9 cellular contexts compared by ENCODE assay signal in genomic region chr18:24426073-24426397, GRCh38. TPM values are rescaled to one million over a fixed set of nuclear protein-coding genes. Genes with fewer than 3 reads are reported as not detected.
DNase-seq lines count a peak whose midpoint lies in the region; ATAC-seq, FAIRE-seq and TF ChIP-seq lines count a peak whose summit lies in the region.
"Had no signal": no experiment of that assay in that cellular context is flagged by ENCODE, and none has a peak within 500 bp of the region (broad histone marks: within the 10 kb centered on the region; RNA-seq: fewer than 3 reads in every experiment).

No MANE protein-coding gene starts in this region.

- H3K9me3 ChIP-seq in A549 (no peaks in the 10 kb centered on the region), muscle layer of duodenum (ENCODE audit: control insufficient read depth in 1 of 2, low read length in 2 of 2) (no peaks in the 10 kb centered on the region)

- H3K27ac ChIP-seq in A549 (peak overlapping the region; percentile 95 to 100), coronary artery (peak overlapping the region; percentile 73 to 86), muscle layer of duodenum (ENCODE audit: low read length) (no peak overlapping the region)

- TF ChIP-seq CTCF in A549 (IDR thresholded peaks at IDR 0.05) (no peak), coronary artery (IDR thresholded peaks at IDR 0.05) (no peak)

- POLR2A ChIA-PET in A549 (lab: Yijun Ruan, JAX) = interaction anchor here (0.6 to 1.5 kb wide), 7 partner anchors 9 to 287 kb away, joined by 3 to 12 read pairs (median 3); partner anchors contain the start of genes CABYR and OSBPL1A

- peaks cover 6 to 12% (median 7%) of the 10 kb centered on the region in 3 donors for H3K9me3 Mint-ChIP-seq in IgD-negative memory B cell

- H3K4me1 Mint-ChIP-seq in IgD-negative memory B cell = peaks cover 10 to 14% (median 12%) of the 10 kb centered on the region in 3 donors

- ATAC-seq in A549 (no peak; a peak in 1 of 6 replicates), GM18511 (IDR thresholded peaks at IDR 0.05; ENCODE audit: unreplicated experiment) (no peak)

- H3K27me3 ChIP-seq in muscle layer of duodenum (ENCODE audit: low read depth, low read length) = no peaks in the 10 kb centered on the region

- WGBS in A549 (ENCODE audit: missing lambda C conversion rate) = 39% methylated on average over 11 of the region's 11 CpGs

- FAIRE-seq in A549 (lab: Jason Lieb, UNC) = no peak
- FAIRE-seq: G401.6 had no signal

- peak overlapping the region; percentile 70 for H3K4me2 ChIP-seq in A549

- CTCF ChIA-PET in A549 (lab: Yijun Ruan, JAX) = no interaction called here

- DNase-seq in A549 (ENCODE audit: low read depth in 1 of 2, low spot score in 1 of 2) (no peak), coronary artery (ENCODE audit: low spot score) (no peak), KG1 (lab: John Stamatoyannopoulos, UW) (no peak), mucosa of gallbladder (ENCODE audit: low spot score) (no peak)
- no peak for DNase-seq in activated CD8-positive, alpha-beta memory T cell treated with anti-CD3 and anti-CD28 coated beads for 24 hours

- peaks cover 5% of the 10 kb centered on the region for H3K36me3 Mint-ChIP-seq in IgD-negative memory B cell

- H3K4me1 ChIP-seq in A549 (peaks cover 10% of the 10 kb centered on the region; the same call in 1 of the 3 replicates), muscle layer of duodenum (ENCODE audit: control insufficient read depth in 1 of 2, insufficient read depth in 2 of 2, low read length in 2 of 2) (peaks cover 7 to 14% of the 10 kb centered on the region in 2 donors)

- no peak for TF ChIP-seq POLR2A in A549 (IDR thresholded peaks at IDR 0.05; ENCODE audit: low read length)

- H3K4me3 ChIP-seq in A549 (peak overlapping the region; percentile 71), coronary artery (peak overlapping the region; percentile 84), muscle layer of duodenum (ENCODE audit: low read depth in 1 of 2, low read length in 2 of 2) (peak overlapping the region; percentile 81 to 83)

- peaks cover 24% of the 10 kb centered on the region for H3K27me3 Mint-ChIP-seq in IgD-negative memory B cell

- H3K27ac Mint-ChIP-seq in IgD-negative memory B cell = peak overlapping the region; percentile 29 to 88 (median 39)

- no peaks in the 10 kb centered on the region for H3K36me3 ChIP-seq in muscle layer of duodenum (ENCODE audit: control insufficient read depth in 1 of 2, insufficient read depth in 2 of 2, low read length in 2 of 2)

- H3K4me3 Mint-ChIP-seq in IgD-negative memory B cell = peak overlapping the region; percentile 84 to 94 (median 93)

- no peak for TF ChIP-seq RAD21 in A549 (conservative IDR thresholded peaks at IDR 0.05 in 1 of 2, IDR thresholded peaks at IDR 0.05 in 1 of 2)

- no peak for TF ChIP-seq EP300 in A549 (IDR thresholded peaks at IDR 0.05)

TF ChIP-seq in A549, 52 proteins besides CTCF, POLR2A, EP300 and RAD21:
- no peak for TF ChIP-seq RARB (CRISPR knock-in tag; IDR thresholded peaks at IDR 0.05)
- no peak for TF ChIP-seq MAX (IDR thresholded peaks at IDR 0.05)
- no peak for TF ChIP-seq TP53 (CRISPR knock-in tag; IDR thresholded peaks at IDR 0.05)

RNA-seq across cellular contexts. Expression of gene IMPACT, which starts 0.4 kb away (rescaled TPM):
- polyA plus RNA-seq in A549 (2011; rRNA removed) (17.2 and 27.1 TPM in 2 replicates), A549 (2017; fragmentation: RNase III; extraction: RNeasy Plus Mini Kit Qiagen cat#74134 plus additional on column Dnase treatment) (8.7 to 10.9 TPM (median 10.4 TPM) in 3 replicates), IgD-negative memory B cell (9.2 TPM)
- 3.8 and 3.9 TPM in 2 replicates for polyA plus RNA-seq in A549 (2012; cell fraction: cytosol; rRNA removed)
- 4.0 and 5.9 TPM in 2 replicates for polyA plus RNA-seq in A549 (2012; cell fraction: nucleus; rRNA removed)
- polyA minus RNA-seq in A549 (2011; rRNA and poly(A)+ RNA removed) = 4.5 and 7.4 TPM in 2 replicates
- 25.9 TPM for total RNA-seq in mucosa of gallbladder

RNA-seq across cellular contexts. Expression of gene OSBPL1A, which starts 28.4 kb away (rescaled TPM):
- polyA plus RNA-seq in A549 (2011; rRNA removed) (17.6 and 22.1 TPM in 2 replicates), A549 (2017; fragmentation: RNase III; extraction: RNeasy Plus Mini Kit Qiagen cat#74134 plus additional on column Dnase treatment) (10.2 to 11.0 TPM (median 10.5 TPM) in 3 replicates), IgD-negative memory B cell (0.84 TPM)
- polyA plus RNA-seq in A549 (2012; cell fraction: cytosol; rRNA removed) = 5.8 and 6.7 TPM in 2 replicates
- 2.9 and 3.2 TPM in 2 replicates for polyA plus RNA-seq in A549 (2012; cell fraction: nucleus; rRNA removed)
- 11.2 and 11.5 TPM in 2 replicates for polyA minus RNA-seq in A549 (2011; rRNA and poly(A)+ RNA removed)
- 33.6 TPM for total RNA-seq in mucosa of gallbladder

RNA-seq across cellular contexts. Expression of gene HRH4, which starts 34.4 kb away (rescaled TPM):
- polyA plus RNA-seq in A549 (2011; rRNA removed) = 0.07 and 0.08 TPM in 2 replicates
- 0.01 TPM in 1 of 2 replicates, not detected in the other for polyA plus RNA-seq in A549 (2012; cell fraction: cytosol; rRNA removed)
- 0.01 and 0.06 TPM in 2 replicates for polyA plus RNA-seq in A549 (2012; cell fraction: nucleus; rRNA removed)
- 0.04 to 0.07 TPM (median 0.07 TPM) in 3 replicates for polyA plus RNA-seq in A549 (2017; fragmentation: RNase III; extraction: RNeasy Plus Mini Kit Qiagen cat#74134 plus additional on column Dnase treatment)
- not detected in 2 replicates for polyA minus RNA-seq in A549 (2011; rRNA and poly(A)+ RNA removed)
- polyA plus RNA-seq in IgD-negative memory B cell = not detected
- not detected for total RNA-seq in mucosa of gallbladder
